ENCODE assay signal across 18 cellular contexts in the genomic region with DNA sequence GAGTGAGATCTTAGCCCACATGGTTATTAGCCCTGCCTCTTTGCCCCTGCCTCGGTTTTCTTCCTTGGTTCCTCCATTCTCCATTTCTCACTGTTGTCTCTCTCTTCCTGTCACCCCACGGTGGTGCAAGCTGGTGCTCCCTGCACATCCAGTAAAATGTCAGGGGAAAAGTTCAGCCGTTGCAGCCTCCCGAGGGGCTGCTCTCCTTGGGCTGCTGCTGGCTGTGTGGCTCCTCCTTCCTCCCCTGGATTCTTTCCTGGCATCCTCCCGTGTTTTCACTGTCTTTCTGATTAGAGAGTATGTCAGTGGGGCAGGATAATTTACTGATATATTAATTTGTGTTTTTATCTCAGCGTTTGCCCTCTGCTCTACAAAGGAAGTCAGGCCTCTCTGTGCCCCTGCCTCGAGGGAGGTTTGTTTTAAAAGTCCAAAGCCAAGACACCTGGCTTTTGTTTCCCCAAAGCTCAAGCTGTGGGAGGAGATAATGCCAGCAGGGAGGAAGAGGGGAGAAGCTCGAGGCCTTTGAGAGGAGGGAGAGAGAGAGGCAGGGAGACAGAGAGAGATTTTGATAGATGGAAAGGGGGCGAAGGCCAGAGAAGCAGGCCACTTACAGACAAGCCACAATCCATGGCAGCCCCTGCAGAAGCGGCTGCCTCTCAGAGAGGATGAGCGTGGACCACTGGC.
"Had no signal": no experiment of that assay in that cellular context is flagged by ENCODE, and none has a peak within 500 bp of the region (broad histone marks: within the 10 kb centered on the region; RNA-seq: fewer than 3 reads in every experiment).

No MANE protein-coding gene starts in this region.

- H3K9me3 ChIP-seq: pancreas, SK-N-SH, upper lobe of left lung had no signal

- DNase-seq: activated CD4-positive, alpha-beta memory T cell treated with anti-CD3 and anti-CD28 coated beads for 36 hours; activated CD4-positive, alpha-beta T cell treated with anti-CD3 and anti-CD28 coated beads for 36 hours; activated CD8-positive, alpha-beta memory T cell treated with anti-CD3 and anti-CD28 coated beads, Interleukin-2, amount 10 ng/mL, durations not matched to agents 7 days and 5 days; activated naive CD4-positive, alpha-beta T cell treated with anti-CD3 and anti-CD28 coated beads, Interleukin-2, amount 10 ng/mL, durations not matched to agents 7 days and 5 days; activated T-cell treated with anti-CD3 and anti-CD28 coated beads, Interleukin-2, amount 50 U/mL, for 1 hour; erythroblast; mesenchymal stem cell; pancreas; SK-N-SH; stimulated activated CD4-positive, alpha-beta T cell treated with anti-CD3 and anti-CD28 coated beads, Interleukin-4, amount 100 ng/mL, for 1 hour; stimulated activated naive B cell treated with anti-CD40 and anti-IgM and Interleukin-4, amounts not matched to agents 10 μg/mL and 1 μg/mL and 100 μg/mL, for 72 hours; substantia nigra; T-cell; T-helper 9 cell; upper lobe of left lung had no signal

- H3K4me2 ChIP-seq: SK-N-SH had no signal

- H3K36me3 ChIP-seq: cardiac muscle cell, pancreas, upper lobe of left lung had no signal

- H3K27ac ChIP-seq: cardiac muscle cell, pancreas, upper lobe of left lung, VCaP had no signal

- FAIRE-seq: colon, pancreas had no signal

- H3K9ac ChIP-seq: SK-N-SH had no signal

- H3K27me3 ChIP-seq: pancreas, upper lobe of left lung had no signal

- H3K4me3 ChIP-seq: cardiac muscle cell, pancreas, upper lobe of left lung had no signal
